18 cellular contexts compared by ENCODE assay signal in the genomic region with DNA sequence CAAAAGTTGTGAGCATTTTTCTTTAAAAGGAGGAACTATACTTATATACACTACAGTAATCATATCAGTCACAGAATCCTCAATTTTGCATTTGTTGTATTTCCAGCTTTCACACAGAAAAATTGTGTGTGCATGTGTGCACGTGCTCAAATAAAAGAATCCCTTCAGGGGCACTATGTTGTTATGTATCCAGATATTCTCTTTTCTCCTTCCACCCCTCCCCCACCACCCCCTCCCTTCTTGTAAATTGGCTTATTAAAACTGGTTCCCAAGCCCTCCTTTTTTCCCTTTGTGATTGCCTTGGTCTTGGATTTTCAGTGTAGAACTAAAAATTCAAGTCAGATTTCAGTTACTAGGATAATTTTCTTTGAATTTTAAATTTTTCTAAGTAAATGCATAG.
"Had no signal": no experiment of that assay in that cellular context is flagged by ENCODE, and none has a peak within 500 bp of the region (broad histone marks: within the 10 kb centered on the region; RNA-seq: fewer than 3 reads in every experiment).

No MANE protein-coding gene starts in this region.

- H3K27ac ChIP-seq: breast epithelium, colonic mucosa, left lung, testis, upper lobe of left lung had no signal

- H3K27me3 Mint-ChIP-seq: activated naive CD8-positive, alpha-beta T cell treated with anti-CD3 and anti-CD28 coated beads for 36 hours; activated T-helper 17 cell treated with anti-CD3 and anti-CD28 coated beads, Interleukin-2, amount 50 U/mL, for 72 hours; central memory CD8-positive, alpha-beta T cell; naive thymus-derived CD8-positive, alpha-beta T cell had no signal

- H3K4me1 Mint-ChIP-seq: central memory CD8-positive, alpha-beta T cell had no signal

- H3K9me3 Mint-ChIP-seq: activated naive CD8-positive, alpha-beta T cell treated with anti-CD3 and anti-CD28 coated beads for 36 hours; activated T-helper 17 cell treated with anti-CD3 and anti-CD28 coated beads, Interleukin-2, amount 50 U/mL, for 72 hours; central memory CD8-positive, alpha-beta T cell; naive thymus-derived CD8-positive, alpha-beta T cell had no signal

- H3K36me3 ChIP-seq: breast epithelium, colonic mucosa had no signal

- H3K27me3 ChIP-seq: breast epithelium, colonic mucosa, left lung, testis, upper lobe of left lung had no signal

- H3K36me3 Mint-ChIP-seq: activated naive CD8-positive, alpha-beta T cell treated with anti-CD3 and anti-CD28 coated beads for 36 hours had no signal

- ATAC-seq: activated T-helper 17 cell treated with anti-CD3 and anti-CD28 coated beads, Interleukin-2, amount 50 U/mL, for 72 hours; left lung; naive thymus-derived CD8-positive, alpha-beta T cell; sciatic nerve had no signal

- H3K4me3 Mint-ChIP-seq: activated naive CD8-positive, alpha-beta T cell treated with anti-CD3 and anti-CD28 coated beads for 36 hours; activated T-helper 17 cell treated with anti-CD3 and anti-CD28 coated beads, Interleukin-2, amount 50 U/mL, for 72 hours; central memory CD8-positive, alpha-beta T cell; naive thymus-derived CD8-positive, alpha-beta T cell had no signal

- H3K4me1 ChIP-seq: breast epithelium, colonic mucosa, left lung, testis, upper lobe of left lung had no signal

- H3K4me3 ChIP-seq: breast epithelium, colonic mucosa, left lung, lung, testis, upper lobe of left lung had no signal

- H3K27ac Mint-ChIP-seq: activated naive CD8-positive, alpha-beta T cell treated with anti-CD3 and anti-CD28 coated beads for 36 hours; naive thymus-derived CD8-positive, alpha-beta T cell had no signal

- H3K9me3 ChIP-seq: breast epithelium, colonic mucosa, left lung, testis, upper lobe of left lung had no signal

- DNase-seq: activated naive CD8-positive, alpha-beta T cell treated with anti-CD3 and anti-CD28 coated beads for 36 hours; activated T-cell treated with anti-CD3 and anti-CD28 coated beads, Interleukin-2, amount 50 U/mL, for 1 hour; colonic mucosa; erythroblast; kidney glomerular epithelial cell; left lung; naive thymus-derived CD8-positive, alpha-beta T cell; occipital lobe; stimulated activated CD4-positive, alpha-beta T cell treated with anti-CD3 and anti-CD28 coated beads, Interleukin-4, amount 100 ng/mL, for 1 hour; stimulated activated naive CD4-positive, alpha-beta T cell; T-helper 1 cell; testis; upper lobe of left lung had no signal
